Comparison of ENCODE assay signal across 11 cellular contexts in the genomic region with DNA sequence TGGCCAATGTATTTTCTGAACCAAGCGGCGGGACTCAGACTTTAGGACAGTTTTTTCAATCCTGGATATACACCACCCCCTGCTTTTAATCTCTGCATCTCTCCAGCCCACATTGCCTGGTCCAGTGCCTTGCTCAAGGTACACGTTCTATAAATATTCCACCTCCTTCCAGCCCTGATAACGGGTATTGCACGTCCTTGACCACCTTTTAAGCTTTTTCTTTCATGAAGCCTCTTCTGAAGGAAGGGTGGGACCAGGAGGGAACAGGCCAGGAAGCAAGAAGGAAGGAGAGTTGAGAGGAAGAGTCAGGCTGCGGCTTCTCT. TPM values are rescaled to one million over a fixed set of nuclear protein-coding genes. Genes with fewer than 3 reads are reported as not detected.
DNase-seq lines count a peak whose midpoint lies in the region; ATAC-seq and TF ChIP-seq lines count a peak whose summit lies in the region.
"Had no signal": no experiment of that assay in that cellular context is flagged by ENCODE, and none has a peak within 500 bp of the region (broad histone marks: within the 10 kb centered on the region; RNA-seq: fewer than 3 reads in every experiment).

No MANE protein-coding gene starts in this region.

- H3K36me3 Mint-ChIP-seq in glutamatergic neuron (ENCODE audit: unreplicated experiment) = no peaks in the 10 kb centered on the region
- no peaks in the 10 kb centered on the region for H3K36me3 Mint-ChIP-seq in naive thymus-derived CD8-positive, alpha-beta T cell
- H3K36me3 Mint-ChIP-seq: CD8-positive, alpha-beta T cell had no signal

- no peak for TF ChIP-seq POLR2A in sigmoid colon (IDR thresholded peaks at IDR 0.05)

- H3K4me3 Mint-ChIP-seq in glutamatergic neuron (ENCODE audit: unreplicated experiment) = no peak overlapping the region
- H3K4me3 Mint-ChIP-seq in naive thymus-derived CD8-positive, alpha-beta T cell = peak overlapping the region in 1 of 10 donors; percentile 52
- H3K4me3 Mint-ChIP-seq: CD8-positive, alpha-beta T cell had no signal

- H3K9ac ChIP-seq in BLaER1 treated with 17β-estradiol and CSF1 and Interleukin-3, amounts not matched to agents 10 nM and 100 nM = peak overlapping the region in 4 of 11 experiments; percentile 1 to 55 (median 26); a peak in 4 of 22 replicates

- H3K4me1 Mint-ChIP-seq in glutamatergic neuron (ENCODE audit: low read depth, unreplicated experiment) = peaks cover 13% of the 10 kb centered on the region
- no peaks in the 10 kb centered on the region for H3K4me1 Mint-ChIP-seq in naive thymus-derived CD8-positive, alpha-beta T cell

- H3K9me3 Mint-ChIP-seq in glutamatergic neuron (ENCODE audit: unreplicated experiment) = peaks cover 11% of the 10 kb centered on the region
- no peaks in the 10 kb centered on the region for H3K9me3 Mint-ChIP-seq in naive thymus-derived CD8-positive, alpha-beta T cell
- H3K9me3 Mint-ChIP-seq: CD8-positive, alpha-beta T cell had no signal

- no peaks in the 10 kb centered on the region for H3K36me3 ChIP-seq in BLaER1 treated with 17β-estradiol and CSF1 and Interleukin-3, amounts not matched to agents 10 nM and 100 nM
- peaks cover 0 to 27% (median 13%) of the 10 kb centered on the region in 4 donors for H3K36me3 ChIP-seq in sigmoid colon
- H3K36me3 ChIP-seq in BE2C = no peaks in the 10 kb centered on the region

- WGBS in sigmoid colon, 2 donors = 68 to 71% methylated on average over 6 of the region's 6 CpGs

- H3K4me2 ChIP-seq in BLaER1 treated with 17β-estradiol and CSF1 and Interleukin-3, amounts not matched to agents 10 nM and 100 nM = peak overlapping the region; percentile 43 to 92 (median 79)

- H3K27ac Mint-ChIP-seq in glutamatergic neuron (ENCODE audit: unreplicated experiment) = peak overlapping the region; percentile 59
- no peak overlapping the region for H3K27ac Mint-ChIP-seq in naive thymus-derived CD8-positive, alpha-beta T cell

- peaks cover 44 to 67% (median 49%) of the 10 kb centered on the region in 10 experiments for H3K4me1 ChIP-seq in BLaER1 treated with 17β-estradiol and CSF1 and Interleukin-3, amounts not matched to agents 10 nM and 100 nM
- H3K4me1 ChIP-seq in sigmoid colon (peaks cover 0 to 49% (median 42%) of the 10 kb centered on the region in 4 donors), BE2C (peaks cover 19% of the 10 kb centered on the region)

- H3K27me3 ChIP-seq in BLaER1 treated with 17β-estradiol and CSF1 and Interleukin-3, amounts not matched to agents 10 nM and 100 nM = no peaks in the 10 kb centered on the region
- no peaks in the 10 kb centered on the region for H3K27me3 ChIP-seq in sigmoid colon
- no peaks in the 10 kb centered on the region for H3K27me3 ChIP-seq in BE2C

- DNase-seq in glutamatergic neuron (no peak), sigmoid colon (no peak), G401 (ENCODE audit: low spot score) (no peak), kidney glomerular epithelial cell (lab: John Stamatoyannopoulos, UW) (no peak), BE2C (no peak)
- DNase-seq in naive thymus-derived CD8-positive, alpha-beta T cell = no peak
- DNase-seq: CD8-positive, alpha-beta T cell; NCI-H2029 treated with DMSO at 0.1 percent for 48 hours; stimulated activated naive CD4-positive, alpha-beta T cell treated with Interleukin-2 at 50 U/mL for 16 hours had no signal

- no peak for TF ChIP-seq EP300 in sigmoid colon (IDR thresholded peaks at IDR 0.05)

- peaks cover 8% of the 10 kb centered on the region for H3K27me3 Mint-ChIP-seq in glutamatergic neuron (ENCODE audit: unreplicated experiment)
- no peaks in the 10 kb centered on the region for H3K27me3 Mint-ChIP-seq in naive thymus-derived CD8-positive, alpha-beta T cell

- in situ Hi-C loops in G401 (cut with HindIII; ENCODE audit: low sequenced_read_pairs) = no loop called here

- peak overlapping the region in 8 of 11 experiments; percentile 13 to 71 (median 60); a peak in 12 of 22 replicates for H3K27ac ChIP-seq in BLaER1 treated with 17β-estradiol and CSF1 and Interleukin-3, amounts not matched to agents 10 nM and 100 nM
- H3K27ac ChIP-seq in angular gyrus (ENCODE audit: low read depth, low read length) (peak overlapping the region; percentile 78), sigmoid colon (peak overlapping the region; percentile 78 to 90 (median 84))

- no peaks in the 10 kb centered on the region for H4K20me1 ChIP-seq in BLaER1 treated with 17β-estradiol and CSF1 and Interleukin-3, amounts not matched to agents 10 nM and 100 nM

- POLR2A ChIA-PET in naive thymus-derived CD8-positive, alpha-beta T cell (lab: Charles Lee) = no interaction called here

- TF ChIP-seq CTCF in glutamatergic neuron (IDR thresholded peaks at IDR 0.05; ENCODE audit: partially characterized antibody, unreplicated experiment) = no peak
- no peak for TF ChIP-seq CTCF in sigmoid colon (IDR thresholded peaks at IDR 0.05)
- no peak for TF ChIP-seq CTCF in BE2C (IDR thresholded peaks at IDR 0.05; ENCODE audit: low read depth, low read length)

- intact Hi-C loops in sigmoid colon (cut with DNase I) = no loop called here

- ATAC-seq in naive thymus-derived CD8-positive, alpha-beta T cell = no peak
- ATAC-seq: CD8-positive, alpha-beta T cell had no signal

- no peak overlapping the region; a peak in 1 of 20 replicates for H3K4me3 ChIP-seq in BLaER1 treated with 17β-estradiol and CSF1 and Interleukin-3, amounts not matched to agents 10 nM and 100 nM
- H3K4me3 ChIP-seq in sigmoid colon (peak overlapping the region in 1 of 4 donors; percentile 26), BE2C (ENCODE audit: low read depth, low read length) (no peak overlapping the region)

- no peaks in the 10 kb centered on the region for H3K9me3 ChIP-seq in BLaER1 treated with 17β-estradiol and CSF1 and Interleukin-3, amounts not matched to agents 10 nM and 100 nM (replicated peaks in 1 of 11)
- no peaks in the 10 kb centered on the region for H3K9me3 ChIP-seq in sigmoid colon
- H3K9me3 ChIP-seq in BE2C = no peaks in the 10 kb centered on the region

RNA-seq across cellular contexts. Expression of a gene that starts 3.4 kb away (rescaled TPM):
- total RNA-seq in glutamatergic neuron (ENCODE audit: unreplicated experiment) = 1.1 TPM
- total RNA-seq in sigmoid colon = 10 to 100 TPM; 35.6 to 49.9 (median 39.7) TPM
- 100 to 1,000 TPM; 332 to 492 (median 370) TPM for polyA plus RNA-seq in sigmoid colon
- 81.9 and 98.1 TPM in 2 replicates for total RNA-seq in G401 (2014; rRNA removed; shearing (Covaris generic))
- total RNA-seq in naive thymus-derived CD8-positive, alpha-beta T cell = not detected
- not detected for polyA plus RNA-seq in naive thymus-derived CD8-positive, alpha-beta T cell
- 8.3 TPM for polyA plus RNA-seq in BE2C (2012; ENCODE audit: insufficient read depth, insufficient read length, low read depth)
- total RNA-seq: CD8-positive, alpha-beta T cell had no signal

RNA-seq across cellular contexts. Expression of a gene that starts 6.6 kb away (rescaled TPM):
- total RNA-seq in glutamatergic neuron (ENCODE audit: unreplicated experiment) (not detected), sigmoid colon (1 to 10 TPM in 1 of 4 donors, under 1 TPM in 1, not detected in 2; 0.82 to 1.8 TPM)
- polyA plus RNA-seq in sigmoid colon = 1,000 to 10,000 TPM in 1 of 3 donors, 100 to 1,000 TPM in 2; 789 to 1,144 (median 825) TPM
- 0.75 TPM in 1 of 2 replicates, not detected in the other for total RNA-seq in G401 (2014; rRNA removed; shearing (Covaris generic))
- not detected for total RNA-seq in naive thymus-derived CD8-positive, alpha-beta T cell
- not detected for polyA plus RNA-seq in naive thymus-derived CD8-positive, alpha-beta T cell
- polyA plus RNA-seq in BE2C (2012; ENCODE audit: insufficient read depth, insufficient read length, low read depth) = not detected
- total RNA-seq: CD8-positive, alpha-beta T cell had no signal

RNA-seq across cellular contexts. Expression of a gene that starts 17.8 kb away (rescaled TPM):
- total RNA-seq in glutamatergic neuron (ENCODE audit: unreplicated experiment) (92.8 TPM), sigmoid colon (100 to 1,000 TPM in 3 of 4 donors, 10 to 100 TPM in 1; 86.3 to 305 (median 278) TPM)
- polyA plus RNA-seq in sigmoid colon = 100 to 1,000 TPM; 113 to 302 (median 126) TPM
- 111 and 239 TPM in 2 replicates for total RNA-seq in G401 (2014; rRNA removed; shearing (Covaris generic))
- total RNA-seq in naive thymus-derived CD8-positive, alpha-beta T cell = 1 to 10 TPM; 5.3 to 6.0 TPM
- polyA plus RNA-seq in naive thymus-derived CD8-positive, alpha-beta T cell = 1 to 10 TPM in 2 of 3 donors, under 1 TPM in 1; 0.94 to 1.9 (median 1.1) TPM
- polyA plus RNA-seq in BE2C (2012; ENCODE audit: insufficient read depth, insufficient read length, low read depth) = 4.6 TPM

RNA-seq across cellular contexts. Expression of a gene that starts 18.7 kb away (rescaled TPM):
- total RNA-seq in glutamatergic neuron (ENCODE audit: unreplicated experiment) (35.4 TPM), sigmoid colon (10 to 100 TPM in 2 of 4 donors, 1 to 10 TPM in 2; 2.3 to 22.2 (median 10.9) TPM)
- 1 to 10 TPM; 3.2 to 6.6 (median 4.4) TPM for polyA plus RNA-seq in sigmoid colon
- total RNA-seq in G401 (2014; rRNA removed; shearing (Covaris generic)) = 132 and 195 TPM in 2 replicates
- not detected for total RNA-seq in naive thymus-derived CD8-positive, alpha-beta T cell
- not detected for polyA plus RNA-seq in naive thymus-derived CD8-positive, alpha-beta T cell
- polyA plus RNA-seq in BE2C (2012; ENCODE audit: insufficient read depth, insufficient read length, low read depth) = 2.4 TPM
- total RNA-seq: CD8-positive, alpha-beta T cell had no signal

RNA-seq across cellular contexts. Expression of a gene that starts 24.3 kb away (rescaled TPM):
- total RNA-seq in glutamatergic neuron (ENCODE audit: unreplicated experiment) (84.7 TPM), sigmoid colon (10 to 100 TPM; 44.8 to 57.8 (median 50.2) TPM)
- polyA plus RNA-seq in sigmoid colon = 10 to 100 TPM; 35.4 to 65.4 (median 38.6) TPM
- total RNA-seq in G401 (2014; rRNA removed; shearing (Covaris generic)) = 42.5 and 66.4 TPM in 2 replicates
- total RNA-seq in naive thymus-derived CD8-positive, alpha-beta T cell = 100 to 1,000 TPM; 152 to 155 TPM
- polyA plus RNA-seq in naive thymus-derived CD8-positive, alpha-beta T cell = 10 to 100 TPM; 45.2 to 74.7 (median 48.8) TPM
- 244 TPM for polyA plus RNA-seq in BE2C (2012; ENCODE audit: insufficient read depth, insufficient read length, low read depth)

Comparison
In these comparisons a context has a peak if more than half of its experiments do, and no peak if none do; other contexts are left out.
1. RNA of a gene that starts 3.4 kb away (total RNA-seq): 81.9 to 98.1 TPM in G401 and 35.6 to 49.9 TPM in sigmoid colon; 1.1 TPM in glutamatergic neuron (single experiment) and not detected in naive thymus-derived CD8-positive, alpha-beta T cell; every median in the first group is over 10 times any median in the second.
2. RNA of a gene that starts 17.8 kb away (total RNA-seq): 86.3 to 305 TPM in sigmoid colon, 111 to 239 TPM in G401 and 92.8 TPM in glutamatergic neuron (single experiment); 5.3 to 6.0 TPM in naive thymus-derived CD8-positive, alpha-beta T cell; every median in the first group is over 10 times any median in the second.
3. Peak in every context shown above with its lines, with median percentiles within 50 percentile points of each other: H3K27ac ChIP-seq.